In genomic region chr2:3633089-3633981, GRCh38 we compare ENCODE assay signal across 12 cellular contexts. TPM values are rescaled to one million over a fixed set of nuclear protein-coding genes. Genes with fewer than 3 reads are reported as not detected.
DNase-seq lines count a peak whose midpoint lies in the region; ATAC-seq and TF ChIP-seq lines count a peak whose summit lies in the region.
"Had no signal": no experiment of that assay in that cellular context is flagged by ENCODE, and none has a peak within 500 bp of the region (broad histone marks: within the 10 kb centered on the region; RNA-seq: fewer than 3 reads in every experiment).

No MANE protein-coding gene starts in this region.

- H3F3A ChIP-seq in SK-N-SH (replicated peaks; ENCODE audit: insufficient read depth): no peaks in the 10 kb centered on the region

- ATAC-seq in SK-N-SH treated with all-trans-retinoic acid at 6 μM for 48 hours (peak; percentile 18; the same call in 2 of the 3 replicates), esophagus mucosa (peak; percentile 69), GM21515 (IDR thresholded peaks at IDR 0.05; ENCODE audit: unreplicated experiment) (no peak), GM18909 (IDR thresholded peaks at IDR 0.05; ENCODE audit: poor library complexity, unreplicated experiment) (no peak)

- H3K4me3 ChIP-seq in SK-N-SH (ENCODE audit: low read depth in 2 of 2, low read length in 1 of 2) (no peak overlapping the region), spleen (no peak overlapping the region)
- H3K4me3 ChIP-seq: tibial nerve had no signal

- H3K79me2 ChIP-seq in SK-N-SH (ENCODE audit: insufficient read depth): no peaks in the 10 kb centered on the region

- TF ChIP-seq POLR2A in spleen (IDR thresholded peaks at IDR 0.05): no peak

- no peak overlapping the region for H3K9ac ChIP-seq in SK-N-SH

- no peak overlapping the region for H3K4me2 ChIP-seq in SK-N-SH

- H3K27ac ChIP-seq in SK-N-SH (ENCODE audit: low read depth in 2 of 2, low read length in 1 of 2) (peak overlapping the region in 1 of 2 experiments; percentile 43; a peak in 1 of 4 replicates), spleen (no peak overlapping the region)
- H3K27ac ChIP-seq: tibial nerve had no signal

- CTCF ChIA-PET in SK-N-SH (lab: Yijun Ruan, JAX): interaction anchor here (0.9 to 1.4 kb wide), 2 partner anchors 171 to 210 kb away, joined by 3 read pairs; no protein-coding TSS in a partner anchor

- H3K9me3 ChIP-seq in SK-N-SH: no peaks in the 10 kb centered on the region
- no peaks in the 10 kb centered on the region for H3K9me3 ChIP-seq in spleen
- H3K9me3 ChIP-seq: tibial nerve had no signal

- no peak overlapping the region for H2AFZ ChIP-seq in SK-N-SH (ENCODE audit: low read depth)

- no peaks in the 10 kb centered on the region for H3K9me2 ChIP-seq in SK-N-SH

- TF ChIP-seq RAD21 in SK-N-SH (IDR thresholded peaks at IDR 0.05; ENCODE audit: low read length): no peak

- H3K27me3 ChIP-seq in SK-N-SH (ENCODE audit: insufficient read depth) (no peaks in the 10 kb centered on the region), spleen (replicated peaks in 1 of 7) (no peaks in the 10 kb centered on the region)
- H3K27me3 ChIP-seq: tibial nerve had no signal

- TF ChIP-seq CTCF in SK-N-SH (IDR thresholded peaks at IDR 0.05): no peak
- TF ChIP-seq CTCF in spleen (IDR thresholded peaks at IDR 0.05 in 8 of 11, conservative IDR thresholded peaks at IDR 0.05 in 3 of 11): no peak

- POLR2A ChIA-PET in SK-N-SH (lab: Yijun Ruan, JAX): no interaction called here

- no peaks in the 10 kb centered on the region for H4K20me1 ChIP-seq in SK-N-SH (ENCODE audit: insufficient read depth)

- no peak for TF ChIP-seq EP300 in SK-N-SH (IDR thresholded peaks at IDR 0.05; ENCODE audit: borderline replicate concordance in 1 of 2, low read depth in 1 of 2, low read length in 1 of 2)

- H3K4me1 ChIP-seq in SK-N-SH (ENCODE audit: control insufficient read depth in 1 of 2, insufficient read depth in 2 of 2, low read depth in 1 of 2, low read length in 1 of 2) (peaks cover 0 to 14% of the 10 kb centered on the region in 2 experiments; a peak in 1 of 4 replicates), spleen (peaks cover 0 to 51% (median 20%) of the 10 kb centered on the region in 6 donors)
- H3K4me1 ChIP-seq: tibial nerve had no signal

- DNase-seq in SK-N-SH (no peak), NCI-H524 (lab: John Stamatoyannopoulos, UW) (peak; percentile 91 to 99), spleen (peak; percentile 68), hypothalamus (lab: John Stamatoyannopoulos, UW) (no peak)
- DNase-seq: activated T-cell treated with anti-CD3 and anti-CD28 coated beads, Interleukin-2, amount 50 U/mL, for 48 hours; NCI-H774; T1000 had no signal

- WGBS in SK-N-SH (ENCODE audit: low lambda C conversion rate): 76% methylated on average over 32 of the region's 33 CpGs
- 82 to 88% (median 87%) methylated on average over 29 to 33 of the region's 33 CpGs for WGBS in spleen, 5 donors

- intact Hi-C loops in spleen (cut with DNase I; ENCODE audit: low total_unique reads): no loop called here

- no peaks in the 10 kb centered on the region for H3K36me3 ChIP-seq in SK-N-SH (replicated peaks in 1 of 2; ENCODE audit: control insufficient read depth in 1 of 2, insufficient read depth in 2 of 2, low read length in 1 of 2)
- H3K36me3 ChIP-seq in spleen: no peaks in the 10 kb centered on the region
- H3K36me3 ChIP-seq: tibial nerve had no signal

TF ChIP-seq in SK-N-SH treated with all-trans-retinoic acid at 6 μM for 48 hours, 23 proteins besides CTCF, POLR2A, EP300 and RAD21:
- TF ChIP-seq SNAI2 (CRISPR knock-in tag; IDR thresholded peaks at IDR 0.05): no peak
- TF ChIP-seq ARNTL (CRISPR knock-in tag; IDR thresholded peaks at IDR 0.05; ENCODE audit: borderline replicate concordance, low read depth): no peak
- TF ChIP-seq TCF4 (CRISPR knock-in tag; IDR thresholded peaks at IDR 0.05; ENCODE audit: borderline replicate concordance): peak; percentile 27; the same call in 1 of the 2 replicates

TF ChIP-seq in SK-N-SH, 30 proteins besides CTCF, POLR2A, EP300 and RAD21:
- TF ChIP-seq SMC3 (IDR thresholded peaks at IDR 0.05; ENCODE audit: low read depth, low read length): no peak
- no peak for TF ChIP-seq FOXM1 (IDR thresholded peaks at IDR 0.05; ENCODE audit: low read depth)
- no peak for TF ChIP-seq SIN3A (IDR thresholded peaks at IDR 0.05; ENCODE audit: borderline replicate concordance, low read depth, low read length)
- TF ChIP-seq FOSL2 (IDR thresholded peaks at IDR 0.05; ENCODE audit: borderline replicate concordance, low read depth): no peak
- no peak for TF ChIP-seq TEAD4 (IDR thresholded peaks at IDR 0.05; ENCODE audit: borderline replicate concordance, insufficient read depth)
- no peak for TF ChIP-seq NRF1 (IDR thresholded peaks at IDR 0.05; ENCODE audit: low read depth, low read length)
- TF ChIP-seq GATA2 (CRISPR knock-in tag; IDR thresholded peaks at IDR 0.05): no peak
- TF ChIP-seq CHD2 (IDR thresholded peaks at IDR 0.05; ENCODE audit: low read length, partially characterized antibody): no peak
- TF ChIP-seq TCF12 (IDR thresholded peaks at IDR 0.05): no peak
- no peak for TF ChIP-seq USF2 (IDR thresholded peaks at IDR 0.05; ENCODE audit: borderline replicate concordance, low read depth, low read length)
- no peak for TF ChIP-seq IRF3 (IDR thresholded peaks at IDR 0.05; ENCODE audit: low read depth, low read length)
- TF ChIP-seq MAX (IDR thresholded peaks at IDR 0.05; ENCODE audit: low read depth): no peak
- TF ChIP-seq GABPA (IDR thresholded peaks at IDR 0.05; ENCODE audit: low read depth): no peak
- no peak for TF ChIP-seq USF1 (IDR thresholded peaks at IDR 0.05; ENCODE audit: borderline replicate concordance, low read depth)
- no peak for TF ChIP-seq RFX5 (IDR thresholded peaks at IDR 0.05; ENCODE audit: low read length)
- TF ChIP-seq RCOR1 (IDR thresholded peaks at IDR 0.05; ENCODE audit: low read length): no peak
- no peak for TF ChIP-seq ELF1 (IDR thresholded peaks at IDR 0.05)
- TF ChIP-seq ZBTB33 (IDR thresholded peaks at IDR 0.05; ENCODE audit: borderline replicate concordance, low read depth): no peak
- no peak for TF ChIP-seq RXRA (IDR thresholded peaks at IDR 0.05; ENCODE audit: borderline replicate concordance, low read depth)

RNA-seq across cellular contexts. Expression of gene ALLC, which starts 24.7 kb away (rescaled TPM):
- 0.08 TPM in 1 of 2 replicates, not detected in the other for polyA plus RNA-seq in SK-N-SH (2012; rRNA removed)
- polyA plus RNA-seq in SK-N-SH (2012; cell fraction: cytosol; rRNA removed): 0.05 TPM in 1 of 2 replicates, not detected in the other
- 0.19 and 0.27 TPM in 2 replicates for polyA plus RNA-seq in SK-N-SH (2012; cell fraction: nucleus; rRNA removed)
- total RNA-seq in esophagus mucosa: not detected
- not detected for total RNA-seq in spleen
- not detected for polyA plus RNA-seq in spleen

RNA-seq across cellular contexts. Expression of gene COLEC11, which starts 38.4 kb away (rescaled TPM):
- polyA plus RNA-seq in SK-N-SH (2012; rRNA removed) (8.7 and 15.2 TPM in 2 replicates), spleen (1 to 10 TPM; 1.9 to 3.2 (median 2.0) TPM)
- 11.5 and 22.9 TPM in 2 replicates for polyA plus RNA-seq in SK-N-SH (2012; cell fraction: cytosol; rRNA removed)
- 4.4 and 8.8 TPM in 2 replicates for polyA plus RNA-seq in SK-N-SH (2012; cell fraction: nucleus; rRNA removed)
- total RNA-seq in esophagus mucosa (not detected), spleen (1 to 10 TPM in 6 of 7 donors, under 1 TPM in 1; 0.64 to 8.0 (median 4.7) TPM)

RNA-seq across cellular contexts. Expression of gene RPS7, which starts 58.3 kb away (rescaled TPM):
- polyA plus RNA-seq in SK-N-SH (2012; rRNA removed) (2,166 and 2,477 TPM in 2 replicates), spleen (1,000 to 10,000 TPM; 3,976 to 6,688 (median 5,664) TPM)
- 3,192 and 3,529 TPM in 2 replicates for polyA plus RNA-seq in SK-N-SH (2012; cell fraction: cytosol; rRNA removed)
- 656 and 726 TPM in 2 replicates for polyA plus RNA-seq in SK-N-SH (2012; cell fraction: nucleus; rRNA removed)
- total RNA-seq in esophagus mucosa (1,503 TPM), spleen (1,000 to 10,000 TPM in 6 of 7 donors, 100 to 1,000 TPM in 1; 901 to 3,930 (median 1,217) TPM)

Comparison
In these comparisons a context has a peak if more than half of its experiments do, and no peak if none do; other contexts are left out.
1. ATAC-seq: peak in SK-N-SH treated with all-trans-retinoic acid at 6 μM for 48 hours (single experiment) and esophagus mucosa (single experiment); none in GM21515 (single experiment) and GM18909 (single experiment).
2. DNase-seq: peak in NCI-H524 (2 of 2) and spleen (single experiment); none in SK-N-SH (single experiment) and hypothalamus (0 of 51).